10 cellular contexts compared by ENCODE assay signal in the genomic region with DNA sequence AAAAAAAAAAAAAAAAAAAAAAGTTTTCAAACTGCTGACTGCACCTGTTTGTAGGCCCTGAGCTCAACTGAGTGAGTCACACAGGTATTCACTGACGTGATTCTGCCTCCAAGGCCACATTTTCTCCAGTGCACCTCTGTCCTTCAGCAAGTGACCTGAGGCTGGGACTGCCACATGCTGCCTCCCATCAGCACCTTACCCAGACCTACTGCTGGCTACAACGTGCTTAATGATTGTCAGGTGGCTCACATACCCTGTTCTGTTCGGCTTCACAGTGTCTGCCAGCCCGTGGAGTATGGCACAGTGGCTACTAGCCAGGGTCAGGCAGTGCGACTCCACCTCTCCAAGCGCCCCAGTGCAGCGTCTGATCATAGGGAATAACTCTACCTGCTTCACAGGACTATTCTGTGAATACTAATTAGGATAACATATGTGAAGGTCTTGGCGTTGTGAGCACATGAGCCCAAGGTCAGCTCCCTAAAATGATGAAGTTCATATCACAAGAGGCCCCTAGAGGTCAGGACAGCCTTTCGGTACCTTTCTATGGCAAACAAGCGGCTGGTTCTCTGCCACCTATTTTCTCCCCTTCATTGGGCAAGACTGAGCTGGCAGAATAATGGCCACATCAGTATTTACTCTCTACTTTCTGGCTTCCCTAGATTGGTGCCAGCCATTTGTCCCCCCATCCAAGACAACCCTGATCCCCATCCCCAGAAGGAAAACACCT. TPM values are rescaled to one million over a fixed set of nuclear protein-coding genes. Genes with fewer than 3 reads are reported as not detected.
DNase-seq lines count a peak whose midpoint lies in the region; ATAC-seq and TF ChIP-seq lines count a peak whose summit lies in the region.
"Had no signal": no experiment of that assay in that cellular context is flagged by ENCODE, and none has a peak within 500 bp of the region (broad histone marks: within the 10 kb centered on the region; RNA-seq: fewer than 3 reads in every experiment).

No MANE protein-coding gene starts in this region.

- no peaks in the 10 kb centered on the region for H3K27me3 Mint-ChIP-seq in activated naive CD4-positive, alpha-beta T cell treated with anti-CD3 and anti-CD28 coated beads for 36 hours (ENCODE audit: low read depth)

- H3K9me3 ChIP-seq in heart right ventricle (no peaks in the 10 kb centered on the region), upper lobe of right lung (no peaks in the 10 kb centered on the region)

- peak; percentile 41 for DNase-seq in activated naive CD4-positive, alpha-beta T cell treated with anti-CD3 and anti-CD28 coated beads for 36 hours
- DNase-seq in activated naive CD4-positive, alpha-beta T cell (lab: John Stamatoyannopoulos, UW) = no peak
- DNase-seq in OCI-M1 (lab: John Stamatoyannopoulos, UW) (peak; percentile 35), heart right ventricle (peak in 1 of 2 donors; percentile 30), upper lobe of right lung (no peak), activated T-cell treated with anti-CD3 and anti-CD28 coated beads for 4 hours (no peak), EL (no peak)
- DNase-seq: activated T-cell treated with anti-CD3 and anti-CD28 coated beads, Interleukin-2, amount 50 U/mL, for 4 hours had no signal

- ATAC-seq in heart right ventricle = peak in 7 of 8 donors; percentile 25 to 55 (median 35)
- ATAC-seq in upper lobe of right lung = peak; percentile 74
- no peak for ATAC-seq in GM21381 (IDR thresholded peaks at IDR 0.05; ENCODE audit: unreplicated experiment)

- H3K27ac Mint-ChIP-seq in activated naive CD4-positive, alpha-beta T cell treated with anti-CD3 and anti-CD28 coated beads for 36 hours = no peak overlapping the region

- H3K27me3 ChIP-seq in heart right ventricle = no peaks in the 10 kb centered on the region
- no peaks in the 10 kb centered on the region for H3K27me3 ChIP-seq in upper lobe of right lung

- no peaks in the 10 kb centered on the region for H3K9me3 Mint-ChIP-seq in activated naive CD4-positive, alpha-beta T cell treated with anti-CD3 and anti-CD28 coated beads for 36 hours
- H3K9me3 Mint-ChIP-seq: activated T-cell treated with anti-CD3 and anti-CD28 coated beads, Interleukin-2, amount 50 U/mL, for 4 hours had no signal

- no peak overlapping the region for H3K4me3 Mint-ChIP-seq in activated naive CD4-positive, alpha-beta T cell treated with anti-CD3 and anti-CD28 coated beads for 36 hours
- H3K4me3 Mint-ChIP-seq: activated T-cell treated with anti-CD3 and anti-CD28 coated beads, Interleukin-2, amount 50 U/mL, for 4 hours had no signal

- H3K4me1 Mint-ChIP-seq in activated naive CD4-positive, alpha-beta T cell treated with anti-CD3 and anti-CD28 coated beads for 36 hours (ENCODE audit: low read depth) = no peaks in the 10 kb centered on the region

- CTCF ChIA-PET in activated naive CD4-positive, alpha-beta T cell treated with anti-CD3 and anti-CD28 coated beads for 36 hours (lab: Charles Lee) = interaction anchor here (0.6 to 2.2 kb wide), 2 partner anchors 33 to 87 kb away, joined by 3 to 8 read pairs; no protein-coding TSS in a partner anchor

- WGBS in heart right ventricle, 2 donors = 56 to 62% methylated on average over 10 of the region's 10 CpGs

- H3K36me3 ChIP-seq in heart right ventricle = no peaks in the 10 kb centered on the region
- H3K36me3 ChIP-seq in upper lobe of right lung = no peaks in the 10 kb centered on the region

- no peaks in the 10 kb centered on the region for H3K36me3 Mint-ChIP-seq in activated naive CD4-positive, alpha-beta T cell treated with anti-CD3 and anti-CD28 coated beads for 36 hours (ENCODE audit: low read depth)

- H3K27ac ChIP-seq in heart right ventricle = peak overlapping the region in 9 of 10 donors; percentile 26 to 81 (median 71)
- peak overlapping the region; percentile 17 for H3K27ac ChIP-seq in upper lobe of right lung
- H3K27ac ChIP-seq: C4-2B had no signal

- TF ChIP-seq CTCF in heart right ventricle (IDR thresholded peaks at IDR 0.05) = peak in 5 of 9 donors; percentile 17 to 45 (median 41)
- TF ChIP-seq CTCF in upper lobe of right lung (IDR thresholded peaks at IDR 0.05) = peak; percentile 22

- H3K4me3 ChIP-seq in heart right ventricle (no peak overlapping the region), upper lobe of right lung (no peak overlapping the region)

- peaks cover 0 to 58% (median 44%) of the 10 kb centered on the region in 9 donors for H3K4me1 ChIP-seq in heart right ventricle
- peaks cover 16% of the 10 kb centered on the region for H3K4me1 ChIP-seq in upper lobe of right lung

- intact Hi-C loops in activated naive CD4-positive, alpha-beta T cell treated with anti-CD3 and anti-CD28 coated beads for 36 hours (cut with micrococcal nuclease) = loop anchor here (1.0 kb wide), 1 partner anchor 86 kb away; no protein-coding TSS in a partner anchor
- intact Hi-C loops in heart right ventricle (cut with DNase I) = loop anchor here in 5 of 10 donors (5.0 to 10.0 kb wide), 4 partner anchors 52 to 79 kb away; a partner anchor contains a TSS
- intact Hi-C loops in upper lobe of right lung (cut with DNase I) = no loop called here

RNA-seq across cellular contexts. Expression of a gene that starts 28.1 kb away (rescaled TPM):
- not detected for total RNA-seq in activated naive CD4-positive, alpha-beta T cell treated with anti-CD3 and anti-CD28 coated beads for 36 hours
- total RNA-seq in heart right ventricle = 10 to 100 TPM in 1 of 10 donors, 1 to 10 TPM in 9; 1.6 to 21.8 (median 2.7) TPM
- polyA plus RNA-seq in heart right ventricle = 10 to 100 TPM in 1 of 2 donors, 1 to 10 TPM in 1; 6.3 to 50.2 TPM
- total RNA-seq in upper lobe of right lung = 6.8 TPM

Comparison
In these comparisons a context has a peak if more than half of its experiments do, and no peak if none do; other contexts are left out.
1. DNase-seq: peak in activated naive CD4-positive, alpha-beta T cell treated with anti-CD3 and anti-CD28 coated beads for 36 hours (single experiment) and OCI-M1 (single experiment); none in activated naive CD4-positive, alpha-beta T cell (0 of 4), upper lobe of right lung (single experiment), activated T-cell treated with anti-CD3 and anti-CD28 coated beads for 4 hours (single experiment) and EL (single experiment).